Comparison of ENCODE assay signal across 15 cellular contexts in genomic region chr7:132784406-132784805, GRCh38.
DNase-seq lines count a peak whose midpoint lies in the region; ATAC-seq and TF ChIP-seq lines count a peak whose summit lies in the region.
"Had no signal": no experiment of that assay in that cellular context is flagged by ENCODE, and none has a peak within 500 bp of the region (broad histone marks: within the 10 kb centered on the region; RNA-seq: fewer than 3 reads in every experiment).

No MANE protein-coding gene starts in this region.

- TF ChIP-seq EP300 in upper lobe of left lung (IDR thresholded peaks at IDR 0.05) = no peak

- H2AFZ ChIP-seq in HCT116 (ENCODE audit: low read depth, low read length, poor library complexity, severe bottlenecking) (no peak overlapping the region), osteoblast (ENCODE audit: low read length) (no peak overlapping the region)

- no TSS peak for BruUV-seq in HCT116 (replicated peaks; lab: Mats Ljungman, UMichigan)

- intact Hi-C loops in HCT116 (cut with micrococcal nuclease) (no loop called here), spleen (cut with DNase I; ENCODE audit: low total_unique reads) (no loop called here)

- H3K9me3 ChIP-seq in HCT116 (ENCODE audit: control insufficient read depth in 1 of 2, insufficient read depth in 1 of 2, low read depth in 1 of 2, low read length in 2 of 2) (no peaks in the 10 kb centered on the region), RWPE2 (ENCODE audit: severe bottlenecking) (no peaks in the 10 kb centered on the region), osteoblast (ENCODE audit: low read depth, low read length) (no peaks in the 10 kb centered on the region), spleen (no peaks in the 10 kb centered on the region), upper lobe of left lung (no peaks in the 10 kb centered on the region)

- RAD21 ChIA-PET in HCT116 (lab: Charles Lee; ENCODE audit: low non-redundant PET in 1 of 2, low total read pairs in 2 of 2, uncharacterized antibody in 2 of 2, unreplicated experiment in 2 of 2) = interaction anchor here in 1 of 2 experiments (0.6 kb wide), 1 partner anchor 1636 kb away, joined by 3 read pairs; no protein-coding TSS in a partner anchor

- POLR2A ChIA-PET in HCT116 (lab: Charles Lee) = no interaction called here

- ATAC-seq in HCT116 = no peak
- ATAC-seq in RWPE2 (ENCODE audit: low read depth) = no peak
- ATAC-seq in upper lobe of left lung (ENCODE audit: low FRiP score in 2 of 2) = no peak

- TF ChIP-seq CTCF in HCT116 (IDR thresholded peaks at IDR 0.05 in 2 of 3, conservative IDR thresholded peaks at IDR 0.05 in 1 of 3; ENCODE audit: borderline replicate concordance in 1 of 3, insufficient read depth in 1 of 3, low read depth in 2 of 3, low read length in 2 of 3) (no peak), RWPE2 (IDR thresholded peaks at IDR 0.05; ENCODE audit: poor library complexity, severe bottlenecking) (no peak), osteoblast (IDR thresholded peaks at IDR 0.05; ENCODE audit: extremely low read depth, low read depth, low read length) (no peak), spleen (IDR thresholded peaks at IDR 0.05 in 8 of 11, conservative IDR thresholded peaks at IDR 0.05 in 3 of 11) (no peak), upper lobe of left lung (IDR thresholded peaks at IDR 0.05) (no peak)

- no peak overlapping the region for H3K4me3 ChIP-seq in HCT116 (replicated peaks in 1 of 2; ENCODE audit: low read depth in 1 of 2, low read length in 2 of 2)
- no peak overlapping the region for H3K4me3 ChIP-seq in RWPE2 (ENCODE audit: severe bottlenecking)
- no peak overlapping the region for H3K4me3 ChIP-seq in osteoblast (ENCODE audit: insufficient read depth, low read length)
- H3K4me3 ChIP-seq in spleen = no peak overlapping the region
- no peak overlapping the region for H3K4me3 ChIP-seq in upper lobe of left lung

- H3K4me1 ChIP-seq in HCT116 (ENCODE audit: control insufficient read depth in 1 of 2, insufficient read depth in 2 of 2, low read length in 2 of 2) (peaks cover 3 to 20% of the 10 kb centered on the region in 2 experiments), RWPE2 (ENCODE audit: insufficient read depth, poor library complexity, severe bottlenecking) (peaks cover 10% of the 10 kb centered on the region), osteoblast (ENCODE audit: insufficient read depth, low read length) (peaks cover 22% of the 10 kb centered on the region), spleen (no peaks in the 10 kb centered on the region), upper lobe of left lung (no peaks in the 10 kb centered on the region)

- peak overlapping the region; percentile 41; the same call in 1 of the 2 replicates for H3K27ac ChIP-seq in HCT116 (ENCODE audit: low read depth, low read length)
- H3K27ac ChIP-seq in RWPE2 (ENCODE audit: poor library complexity, severe bottlenecking) = peak overlapping the region; percentile 56
- H3K27ac ChIP-seq in osteoblast (ENCODE audit: low read depth, low read length) = peak overlapping the region; percentile 68
- H3K27ac ChIP-seq in spleen = no peak overlapping the region
- H3K27ac ChIP-seq in upper lobe of left lung = no peak overlapping the region
- H3K27ac ChIP-seq: C4-2B, HL-60 had no signal

- TF ChIP-seq POLR2A in HCT116 (IDR thresholded peaks at IDR 0.05; ENCODE audit: borderline replicate concordance, extremely low read depth, insufficient read depth, insufficient read length) (no peak), spleen (IDR thresholded peaks at IDR 0.05) (no peak), upper lobe of left lung (IDR thresholded peaks at IDR 0.05) (no peak)

- peak overlapping the region; percentile 51 for H3K4me2 ChIP-seq in HCT116 (ENCODE audit: low read length)
- H3K4me2 ChIP-seq in osteoblast (ENCODE audit: insufficient read depth, low read length) = no peak overlapping the region

- CTCF ChIA-PET in HCT116 (lab: Charles Lee) = no interaction called here

- 81 to 89% (median 87%) methylated on average over 4 of the region's 4 CpGs for WGBS in spleen, 5 donors
- 89% methylated on average over 4 of the region's 4 CpGs for WGBS in upper lobe of left lung, 2 donors

- H3K79me2 ChIP-seq in HCT116 (ENCODE audit: insufficient read depth, low read length) (no peaks in the 10 kb centered on the region), osteoblast (ENCODE audit: insufficient read depth, low read length) (no peaks in the 10 kb centered on the region)

- no peaks in the 10 kb centered on the region for H3K9me2 ChIP-seq in HCT116 (ENCODE audit: insufficient read depth)

- H3K27me3 ChIP-seq in HCT116 (ENCODE audit: insufficient read depth, low read length) (no peaks in the 10 kb centered on the region), RWPE2 (ENCODE audit: insufficient read depth, poor library complexity, severe bottlenecking) (no peaks in the 10 kb centered on the region), osteoblast (ENCODE audit: insufficient read depth, low read length) (no peaks in the 10 kb centered on the region), spleen (replicated peaks in 1 of 7) (no peaks in the 10 kb centered on the region), upper lobe of left lung (no peaks in the 10 kb centered on the region)

- H4K20me1 ChIP-seq in HCT116 (ENCODE audit: insufficient read depth) = no peaks in the 10 kb centered on the region
- H4K20me1 ChIP-seq in osteoblast (ENCODE audit: insufficient read depth, low read length) = no peaks in the 10 kb centered on the region

- H3K36me3 ChIP-seq in HCT116 (ENCODE audit: control insufficient read depth in 1 of 2, insufficient read depth in 2 of 2, low read length in 2 of 2) (no peaks in the 10 kb centered on the region), RWPE2 (ENCODE audit: low read depth) (no peaks in the 10 kb centered on the region), osteoblast (ENCODE audit: insufficient read depth, low read length) (no peaks in the 10 kb centered on the region), spleen (peaks cover 0 to 50% (median 2%) of the 10 kb centered on the region in 6 donors), upper lobe of left lung (peaks cover 0 to 12% (median 1%) of the 10 kb centered on the region in 4 donors)

- DNase-seq in EL (peak; percentile 15), HCT116 (ENCODE audit: low read depth, low spot score) (no peak), RWPE2 (ENCODE audit: low spot score) (no peak), osteoblast (ENCODE audit: insufficient read length, low spot score, missing footprints) (no peak), spleen (no peak), upper lobe of left lung (no peak)
- DNase-seq in stimulated activated CD4-positive, alpha-beta T cell treated with anti-CD3 and anti-CD28 coated beads, Interleukin-4, amount 100 ng/mL, for 24 hours = no peak
- DNase-seq: AML-193; Kasumi-1; NCI-H2171 treated with DMSO at 0.1 percent for 48 hours; NCI-H748 treated with DMSO at 0.1 percent for 48 hours; NK-92 treated with Interleukin-12 subunit alpha and Interleukin-12 subunit beta, amount 100 ng/mL, for 24 hours; SHP77 treated with DMSO at 0.1 percent for 48 hours had no signal

- H3K9ac ChIP-seq in HCT116 (ENCODE audit: low read length) = no peak overlapping the region

- no peak for TF ChIP-seq RAD21 in HCT116 (IDR thresholded peaks at IDR 0.05; ENCODE audit: low read depth)

TF ChIP-seq in HCT116, 20 proteins besides CTCF, POLR2A, EP300 and RAD21:
- no peak for TF ChIP-seq JUND (IDR thresholded peaks at IDR 0.05)
- no peak for TF ChIP-seq YY1 (IDR thresholded peaks at IDR 0.05; ENCODE audit: extremely low read depth, insufficient replicate concordance, low read depth, low read length)
- no peak for TF ChIP-seq MAX (IDR thresholded peaks at IDR 0.05)
- no peak for TF ChIP-seq EZH2 (IDR thresholded peaks at IDR 0.05)
- TF ChIP-seq CEBPB (IDR thresholded peaks at IDR 0.05; ENCODE audit: low read depth) = no peak

Comparison
In these comparisons a context has a peak if more than half of its experiments do, and no peak if none do; other contexts are left out.
1. H3K27ac ChIP-seq: peak in HCT116 (single experiment), RWPE2 (single experiment) and osteoblast (single experiment); none in spleen (0 of 8) and upper lobe of left lung (0 of 4).